Comparison of ENCODE assay signal across 8 cellular contexts in the genomic region with DNA sequence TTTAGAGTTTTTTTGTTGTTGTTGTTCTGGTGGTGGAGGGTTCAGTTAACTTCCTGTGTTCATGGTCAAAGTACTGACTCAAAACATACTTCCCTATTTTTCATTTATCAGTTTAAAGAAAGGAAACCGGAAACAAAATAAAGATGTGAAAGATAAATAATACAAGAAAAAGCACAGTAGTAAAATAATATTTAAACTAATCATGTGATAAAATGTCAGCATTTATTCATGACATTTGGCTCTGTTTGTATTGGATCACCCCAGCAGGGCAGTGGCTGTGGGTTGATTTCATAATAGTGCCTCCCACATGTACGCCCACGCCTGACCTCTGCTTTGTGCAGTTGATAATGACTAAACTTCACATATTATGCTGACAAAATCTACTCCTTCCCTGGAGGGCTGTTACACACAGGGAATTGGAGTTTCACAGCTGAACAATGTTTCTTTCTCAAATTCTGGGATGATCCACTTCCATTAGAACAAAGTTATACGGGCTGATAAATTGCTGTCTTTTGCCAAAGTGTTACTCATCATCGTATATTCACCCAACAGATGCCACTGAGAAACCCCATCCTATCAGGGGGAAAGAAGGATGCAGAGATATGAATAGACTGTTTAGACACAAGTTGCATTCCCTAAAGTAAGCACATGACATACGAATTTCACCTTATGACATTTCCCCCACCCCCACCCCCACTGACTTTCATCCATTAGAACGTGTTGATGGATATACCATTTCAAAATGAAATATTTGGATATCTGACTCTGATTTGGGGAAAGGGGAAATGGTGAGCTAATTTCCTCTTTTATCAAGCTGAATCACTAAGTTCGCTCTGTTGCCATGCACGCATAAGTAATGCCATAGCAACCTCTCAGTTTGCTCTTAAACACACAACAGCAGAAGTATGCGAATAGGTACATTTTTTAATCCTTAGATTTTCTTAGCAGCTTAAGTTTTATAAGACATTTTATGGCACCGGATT. TPM values are rescaled to one million over a fixed set of nuclear protein-coding genes. Genes with fewer than 3 reads are reported as not detected.
DNase-seq lines count a peak whose midpoint lies in the region; ATAC-seq and TF ChIP-seq lines count a peak whose summit lies in the region.

No MANE protein-coding gene starts in this region.

- H3F3A ChIP-seq in neural progenitor cell (ENCODE audit: low read depth) = no peaks in the 10 kb centered on the region

- H3K27ac Mint-ChIP-seq in endodermal cell = no peak overlapping the region
- peak overlapping the region; percentile 26 for H3K27ac Mint-ChIP-seq in neural progenitor cell

- no peaks in the 10 kb centered on the region for H3K79me2 ChIP-seq in neural progenitor cell (ENCODE audit: low read depth)

- H3K27ac ChIP-seq in endodermal cell (ENCODE audit: low read depth, low read length) = peak overlapping the region; percentile 73
- H3K27ac ChIP-seq in neural progenitor cell = no peak overlapping the region

- H3K9me3 ChIP-seq in endodermal cell (ENCODE audit: control insufficient read depth, low read length) (no peaks in the 10 kb centered on the region), neural progenitor cell (ENCODE audit: low read depth) (no peaks in the 10 kb centered on the region)

- no peaks in the 10 kb centered on the region for H3K36me3 ChIP-seq in endodermal cell (ENCODE audit: control insufficient read depth, insufficient read depth, low read length)
- H3K36me3 ChIP-seq in neural progenitor cell = no peaks in the 10 kb centered on the region

- H3K4me3 ChIP-seq in endodermal cell (ENCODE audit: low read length) = no peak overlapping the region
- no peak overlapping the region for H3K4me3 ChIP-seq in neural progenitor cell

- H3K9ac ChIP-seq in endodermal cell (ENCODE audit: extremely low read depth, low read length, poor library complexity, severe bottlenecking) (no peak overlapping the region), neural progenitor cell (no peak overlapping the region)

- H3K36me3 Mint-ChIP-seq in endodermal cell (ENCODE audit: low read depth) (no peaks in the 10 kb centered on the region), neural progenitor cell (no peaks in the 10 kb centered on the region)

- no peaks in the 10 kb centered on the region for H3K27me3 ChIP-seq in endodermal cell (ENCODE audit: control insufficient read depth, insufficient read depth, low read length, poor library complexity, severe bottlenecking)
- no peaks in the 10 kb centered on the region for H3K27me3 ChIP-seq in neural progenitor cell

- DNase-seq in HCEC 1CT (peak; percentile 89), MV-4-11 (lab: John Stamatoyannopoulos, UW) (peak; percentile 82), endodermal cell (no peak), neural progenitor cell (ENCODE audit: low spot score) (no peak), ecto neural progenitor cell (ENCODE audit: low spot score) (no peak), NCI-H446 treated with DMSO at 0.1 percent for 48 hours (lab: John Stamatoyannopoulos, UW) (no peak), NCI-H2107 (lab: John Stamatoyannopoulos, UW) (no peak)

- TF ChIP-seq CTCF in endodermal cell (conservative IDR thresholded peaks at IDR 0.05) (no peak), neural progenitor cell (IDR thresholded peaks at IDR 0.05) (no peak)

- peak; percentile 90 for ATAC-seq in GM18502 (IDR thresholded peaks at IDR 0.05; ENCODE audit: poor library complexity, unreplicated experiment)

- 86 to 94% methylated on average over 3 to 8 of the region's 11 CpGs for WGBS in endodermal cell (ENCODE audit: insufficient coverage in 1 of 2, insufficient read length in 1 of 2), 2 experiments

- H3K27me3 Mint-ChIP-seq in endodermal cell (ENCODE audit: insufficient read depth) (peaks cover 8% of the 10 kb centered on the region), neural progenitor cell (ENCODE audit: insufficient read depth, low read depth) (no peaks in the 10 kb centered on the region)

- H3K4me3 Mint-ChIP-seq in endodermal cell (no peak overlapping the region), neural progenitor cell (peak overlapping the region; percentile 11)

- H3K9me3 Mint-ChIP-seq in endodermal cell (peaks cover 18% of the 10 kb centered on the region), neural progenitor cell (peaks cover 9% of the 10 kb centered on the region)

- H3K4me1 ChIP-seq in endodermal cell (ENCODE audit: control insufficient read depth, insufficient read depth, low read length) (no peaks in the 10 kb centered on the region), neural progenitor cell (no peaks in the 10 kb centered on the region)

- H2AFZ ChIP-seq in neural progenitor cell (replicated peaks) = no peak overlapping the region

- H4K20me1 ChIP-seq in neural progenitor cell (ENCODE audit: low read depth) = no peaks in the 10 kb centered on the region

- no peak overlapping the region for H3K4me2 ChIP-seq in neural progenitor cell

- H3K4me1 Mint-ChIP-seq in endodermal cell = no peaks in the 10 kb centered on the region
- H3K4me1 Mint-ChIP-seq in neural progenitor cell = peaks cover 19% of the 10 kb centered on the region

RNA-seq across cellular contexts. Expression of a gene that starts 48.4 kb away (rescaled TPM):
- total RNA-seq in endodermal cell (not detected), neural progenitor cell (ENCODE audit: low replicate concordance) (not detected in 2 replicates)
- polyA plus RNA-seq in endodermal cell (2013, experiment 1 of 2) = not detected
- polyA plus RNA-seq in endodermal cell (2013, experiment 2 of 2) = not detected

Comparison
In these comparisons a context has a peak if more than half of its experiments do, and no peak if none do; other contexts are left out.
1. DNase-seq: peak in HCEC 1CT (single experiment) and MV-4-11 (single experiment); none in endodermal cell (single experiment), neural progenitor cell (single experiment), ecto neural progenitor cell (single experiment), NCI-H446 treated with DMSO at 0.1 percent for 48 hours (single experiment) and NCI-H2107 (single experiment).